In genomic region chr14:23551266-23552028, GRCh38 we compare ENCODE assay signal across 8 cellular contexts. TPM values are rescaled to one million over a fixed set of nuclear protein-coding genes. Genes with fewer than 3 reads are reported as not detected.
DNase-seq lines count a peak whose midpoint lies in the region; ATAC-seq, FAIRE-seq and TF ChIP-seq lines count a peak whose summit lies in the region.

ZFHX2 (minus strand) TSS chr14:23551765; CDS start chr14:23535325, 16,440 bp downstream.

- TF ChIP-seq POLR2A in A549 (IDR thresholded peaks at IDR 0.05; ENCODE audit: low read length) (peak; percentile 44), HepG2 (IDR thresholded peaks at IDR 0.05; ENCODE audit: insufficient read depth in 1 of 2, low read depth in 2 of 2, low read length in 2 of 2) (peak in 1 of 2 experiments; percentile 47; a peak in 2 of 4 replicates)

- TF ChIP-seq CTCF in A549 (IDR thresholded peaks at IDR 0.05) (no peak), choroid plexus epithelial cell (conservative IDR thresholded peaks at IDR 0.05; ENCODE audit: low read depth, low read length) (no peak), HepG2 (CRISPR knock-in tag; IDR thresholded peaks at IDR 0.05) (no peak)

- peak within 1 kb of the TSS; percentile 75 for H3K9ac ChIP-seq in HepG2 (ENCODE audit: insufficient read depth, low read depth, low read length)

- H3K4me3 ChIP-seq in A549 (peak within 1 kb of the TSS; percentile 73), choroid plexus epithelial cell (ENCODE audit: low read depth, low read length) (peak within 1 kb of the TSS; percentile 59), HepG2 (replicated peaks in 1 of 3; ENCODE audit: insufficient read depth in 1 of 3, low read depth in 2 of 3, low read length in 3 of 3) (peak within 1 kb of the TSS; percentile 66 to 84 (median 79))

- peak; percentile 73 to 79 for ATAC-seq in A549
- ATAC-seq in GM18909 (IDR thresholded peaks at IDR 0.05; ENCODE audit: poor library complexity, unreplicated experiment) = peak; percentile 67
- peak; percentile 62 for ATAC-seq in HG03432 (IDR thresholded peaks at IDR 0.05; ENCODE audit: unreplicated experiment)
- peak; percentile 78 for ATAC-seq in HepG2

- CTCF ChIA-PET in A549 (lab: Yijun Ruan, JAX) = interaction anchor here (0.9 to 2.0 kb wide), 4 partner anchors 8 to 15 kb away, joined by 4 to 10 read pairs (median 5); no protein-coding TSS in a partner anchor
- CTCF ChIA-PET in HepG2 (lab: Yijun Ruan, JAX; ENCODE audit: low intra/inter-chr PET ratio, low total read pairs) = interaction anchor here (1.0 to 1.5 kb wide), 2 partner anchors 12 to 73 kb away, joined by 3 to 5 read pairs; no protein-coding TSS in a partner anchor

- TF ChIP-seq RAD21 in A549 (conservative IDR thresholded peaks at IDR 0.05 in 1 of 2, IDR thresholded peaks at IDR 0.05 in 1 of 2) (no peak), HepG2 (CRISPR knock-in tag; IDR thresholded peaks at IDR 0.05) (peak; percentile 41)

- TF ChIP-seq EP300 in A549 (IDR thresholded peaks at IDR 0.05) (no peak), HepG2 (IDR thresholded peaks at IDR 0.05; ENCODE audit: low read depth in 2 of 2, low read length in 2 of 2) (peak in 1 of 2 experiments; percentile 59; a peak in 2 of 4 replicates), HepG2 (CRISPR knock-in tag; IDR thresholded peaks at IDR 0.05; ENCODE audit: borderline replicate concordance) (0 out of 2 replicates have a peak, but pooled peaks have one; percentile 25)

- no peaks in the 10 kb centered on the region for H3K36me3 ChIP-seq in HepG2 (replicated peaks in 1 of 2; ENCODE audit: control insufficient read depth in 1 of 2, insufficient read depth in 2 of 2, low read length in 2 of 2)

- H3K27me3 ChIP-seq in HepG2 (ENCODE audit: control insufficient read depth in 1 of 2, insufficient read depth in 2 of 2, low read length in 2 of 2) = no peaks in the 10 kb centered on the region; a peak in 1 of 5 replicates

- peak; percentile 66 to 81 for DNase-seq in A549 (ENCODE audit: low read depth in 1 of 2, low spot score in 1 of 2)
- DNase-seq in NCI-H446 treated with DMSO at 0.1 percent for 48 hours (lab: John Stamatoyannopoulos, UW) = peak; percentile 66
- peak; percentile 67 to 74 for DNase-seq in activated CD4-positive, alpha-beta T cell treated with anti-CD3 and anti-CD28 coated beads for 24 hours (ENCODE audit: low read depth in 2 of 2)
- DNase-seq in choroid plexus epithelial cell (ENCODE audit: low read depth) = peak; percentile 36
- peak; percentile 92 for DNase-seq in HepG2 (ENCODE audit: low spot score)
- DNase-seq in stimulated activated CD4-positive, alpha-beta T cell treated with anti-CD3 and anti-CD28 coated beads, Interleukin-2, amount 100 ng/mL, for 4 hours (ENCODE audit: low read depth) = peak; percentile 85

- intact Hi-C loops in HepG2 (cut with micrococcal nuclease; ENCODE audit: unreplicated experiment) = loop anchor here (1.0 kb wide), 1 partner anchor 16 kb away; the partner anchor contains the start of gene AP1G2

- under 1% methylated on average over 41 of the region's 49 CpGs for WGBS in A549 (ENCODE audit: missing lambda C conversion rate)
- under 1% methylated on average over 49 of the region's 49 CpGs for WGBS in HepG2 (ENCODE audit: low lambda C conversion rate)

- BruUV-seq in HepG2 (replicated peaks; lab: Mats Ljungman, UMichigan) = no TSS peak

- POLR2A ChIA-PET in A549 (lab: Yijun Ruan, JAX) (interaction anchor here (0.6 to 0.7 kb wide), 2 partner anchors 242 to 341 kb away, joined by 3 to 4 read pairs; no protein-coding TSS in a partner anchor), HepG2 (lab: Yijun Ruan, JAX) (interaction anchor here (0.9 to 1.9 kb wide), 10 partner anchors 8 to 457 kb away, joined by 3 to 12 read pairs (median 5); partner anchors contain the start of genes ACIN1, AP1G2, BCL2L2 and C14orf119)

- peak within 1 kb of the TSS; percentile 77 to 88 for H3K27ac ChIP-seq in A549
- peak within 1 kb of the TSS; percentile 0 for H3K27ac ChIP-seq in HepG2 (ENCODE audit: extremely low read length, insufficient read depth, low read length)

- H3K9me3 ChIP-seq in A549 = no peaks in the 10 kb centered on the region
- no peaks in the 10 kb centered on the region for H3K9me3 ChIP-seq in HepG2 (ENCODE audit: low read length)

- in situ Hi-C loops in HepG2 (cut with HindIII; ENCODE audit: extremely low pct_ligation_motif_present, low pct_unique_long_range_greater_than_20kb) = no loop called here

- FAIRE-seq in A549 (lab: Jason Lieb, UNC) (no peak), HepG2 (lab: Jason Lieb, UNC) (no peak)

- peaks cover 3% of the 10 kb centered on the region for H3K79me2 ChIP-seq in HepG2 (ENCODE audit: insufficient read depth, low read length)

- H4K20me1 ChIP-seq in HepG2 (ENCODE audit: insufficient read depth, low read length) = no peaks in the 10 kb centered on the region

- H3K4me2 ChIP-seq in A549 (peak within 1 kb of the TSS; percentile 80), HepG2 (ENCODE audit: low read depth, low read length) (peak within 1 kb of the TSS; percentile 90)

- H2AFZ ChIP-seq in HepG2 (ENCODE audit: low read length) = peak within 1 kb of the TSS; percentile 52

- peaks cover 9% of the 10 kb centered on the region; the same call in 2 of the 3 replicates for H3K4me1 ChIP-seq in A549
- H3K4me1 ChIP-seq in HepG2 (ENCODE audit: insufficient read depth, low read length) = peaks cover 65% of the 10 kb centered on the region

TF ChIP-seq in A549, 52 proteins besides CTCF, POLR2A, EP300 and RAD21 (continues in another document):
- no peak for TF ChIP-seq ELK1 (IDR thresholded peaks at IDR 0.05; ENCODE audit: low read depth, low read length)

TF ChIP-seq in HepG2, 621 proteins besides CTCF, POLR2A, EP300 and RAD21 (continues in another document):
- TF ChIP-seq BCL6 (CRISPR knock-in tag; IDR thresholded peaks at IDR 0.05) (peak; percentile 58), PRDM15 (CRISPR knock-in tag; IDR thresholded peaks at IDR 0.05) (0 out of 2 replicates have a peak, but pooled peaks have one; percentile 23), ZNF780A (CRISPR knock-in tag; IDR thresholded peaks at IDR 0.05) (peak; percentile 47; the same call in 1 of the 2 replicates), ZNF34 (CRISPR knock-in tag; IDR thresholded peaks at IDR 0.05; ENCODE audit: borderline replicate concordance) (0 out of 2 replicates have a peak, but pooled peaks have one; percentile 71), HNRNPUL1 (IDR thresholded peaks at IDR 0.05; ENCODE audit: low read depth, low read length) (no peak), ZFP62 (CRISPR knock-in tag; IDR thresholded peaks at IDR 0.05) (no peak)

RNA-seq across cellular contexts. Expression of gene ZFHX2, which starts in this region (rescaled TPM):
- polyA plus RNA-seq in A549 (2011; rRNA removed) = 0.34 and 0.66 TPM in 2 replicates
- polyA plus RNA-seq in A549 (2012; cell fraction: cytosol; rRNA removed) = 0.12 and 0.19 TPM in 2 replicates
- polyA plus RNA-seq in A549 (2012; cell fraction: nucleus; rRNA removed) = 0.42 TPM in 2 replicates
- polyA plus RNA-seq in A549 (2017; fragmentation: RNase III; extraction: RNeasy Plus Mini Kit Qiagen cat#74134 plus additional on column Dnase treatment) = 0.88 to 1.3 TPM (median 1.1 TPM) in 3 replicates
- 0.79 and 1.5 TPM in 2 replicates for polyA minus RNA-seq in A549 (2011; rRNA and poly(A)+ RNA removed)
- 0.44 and 0.49 TPM in 2 replicates for total RNA-seq in HepG2 (2016; rRNA removed; fragmentation: Illumina TruSeq; extraction: Trizol)
- 0.81 and 0.88 TPM in 2 replicates for total RNA-seq in HepG2 (2016; cell fraction: cytosol; rRNA removed; fragmentation: Illumina TruSeq; extraction: Trizol; ENCODE audit: low read depth)
- 0.39 and 0.40 TPM in 2 replicates for total RNA-seq in HepG2 (2016; cell fraction: insoluble cytoplasmic fraction; rRNA removed; fragmentation: Illumina TruSeq; extraction: Trizol)
- total RNA-seq in HepG2 (2016; cell fraction: membrane; rRNA removed; fragmentation: Illumina TruSeq; extraction: Trizol) = 0.49 and 0.62 TPM in 2 replicates
- 0.78 and 1.1 TPM in 2 replicates for total RNA-seq in HepG2 (2016; cell fraction: nucleus; rRNA removed; fragmentation: Illumina TruSeq; extraction: Trizol)
- polyA plus RNA-seq in HepG2 (2011; rRNA removed) = 0.17 and 0.24 TPM in 2 replicates
- polyA plus RNA-seq in HepG2 (2011; cell fraction: cytosol; rRNA removed) = 0.04 and 0.22 TPM in 2 replicates
- 1.2 and 1.4 TPM in 2 replicates for polyA plus RNA-seq in HepG2 (2011; cell fraction: nucleus; rRNA removed)
- 0.92 and 0.93 TPM in 2 replicates for polyA plus RNA-seq in HepG2 (2012)
- 0.29 TPM in 2 replicates for polyA plus RNA-seq in HepG2 (2016; cell fraction: cytosol; fragmentation: Illumina TruSeq; extraction: Trizol; ENCODE audit: low read depth)
- 0.53 and 0.73 TPM in 2 replicates for polyA plus RNA-seq in HepG2 (2016; cell fraction: insoluble cytoplasmic fraction; fragmentation: Illumina TruSeq; extraction: Trizol; ENCODE audit: low read depth)
- polyA plus RNA-seq in HepG2 (2016; cell fraction: membrane; fragmentation: Illumina TruSeq; extraction: Trizol; ENCODE audit: low read depth) = 0.19 and 0.22 TPM in 2 replicates
- polyA plus RNA-seq in HepG2 (2016; cell fraction: nucleus; fragmentation: Illumina TruSeq; extraction: Trizol; ENCODE audit: insufficient read depth, low read depth) = 0.79 and 1.2 TPM in 2 replicates
- 0.21 and 1.7 TPM in 2 replicates for polyA minus RNA-seq in HepG2 (2011; rRNA and poly(A)+ RNA removed; ENCODE audit: low replicate concordance)
- 0.26 and 1.6 TPM in 2 replicates for polyA minus RNA-seq in HepG2 (2011; cell fraction: cytosol; rRNA and poly(A)+ RNA removed)
- polyA minus RNA-seq in HepG2 (2011; cell fraction: nucleus; rRNA and poly(A)+ RNA removed) = 1.7 and 2.2 TPM in 2 replicates

Comparison
In these comparisons a context has a peak if more than half of its experiments do, and no peak if none do; other contexts are left out.
1. Peak in every context shown above with its lines: DNase-seq, ATAC-seq, H3K4me3 ChIP-seq and H3K27ac ChIP-seq.
2. DNase-seq: peak in every context shown above with its lines; median percentile 92 in HepG2; 85 in stimulated activated CD4-positive, alpha-beta T cell treated with anti-CD3 and anti-CD28 coated beads, Interleukin-2, amount 100 ng/mL, for 4 hours; 74 in A549; 70 in activated CD4-positive, alpha-beta T cell treated with anti-CD3 and anti-CD28 coated beads for 24 hours; 66 in NCI-H446 treated with DMSO at 0.1 percent for 48 hours; 36 in choroid plexus epithelial cell.